ENCODE assay signal across 8 cellular contexts in the genomic region with DNA sequence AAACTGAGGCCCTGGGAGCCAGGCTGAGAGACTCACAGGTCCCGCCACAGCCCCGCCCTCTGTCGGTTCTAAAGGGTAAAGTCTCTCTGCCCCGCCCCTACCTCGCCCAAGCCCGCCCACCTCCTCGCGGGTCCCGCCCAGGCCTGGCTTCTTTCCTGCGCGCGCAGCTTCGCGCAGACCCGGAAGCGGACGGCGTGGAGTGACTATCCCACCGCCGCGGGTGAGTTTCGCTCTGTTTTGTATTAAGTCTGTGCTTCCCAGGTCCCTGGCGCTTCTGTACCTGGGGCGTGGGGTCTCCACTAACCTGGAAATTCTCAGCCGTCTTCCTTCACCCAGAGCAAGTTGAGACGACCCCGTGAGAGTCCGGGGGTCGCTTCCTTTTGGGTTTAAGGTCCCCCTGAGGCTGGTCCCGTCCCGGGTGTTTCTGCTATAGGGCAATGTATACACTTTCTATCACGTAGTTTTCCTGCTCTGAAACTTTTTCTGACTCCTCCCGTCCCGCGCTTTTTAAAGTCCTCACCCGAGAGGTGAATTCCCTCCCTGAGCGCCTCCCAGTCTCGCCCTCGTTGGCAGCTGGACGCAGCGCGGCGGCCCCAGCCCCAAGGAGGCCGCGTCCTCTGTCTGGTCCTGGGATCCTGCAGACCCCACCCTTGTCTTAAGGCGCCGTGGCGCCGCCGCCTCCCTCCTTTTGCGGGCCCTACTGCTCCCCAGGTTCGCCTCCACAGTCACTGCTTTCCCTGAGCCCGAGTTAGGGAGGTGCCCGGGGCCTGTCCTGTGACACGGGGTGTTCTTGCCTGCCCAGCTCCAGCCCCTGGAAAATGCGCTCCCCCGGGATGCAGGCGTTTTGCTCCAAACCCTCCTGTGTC. TPM values are rescaled to one million over a fixed set of nuclear protein-coding genes. Genes with fewer than 3 reads are reported as not detected.
DNase-seq lines count a peak whose midpoint lies in the region; ATAC-seq, FAIRE-seq and TF ChIP-seq lines count a peak whose summit lies in the region.

A gene (plus strand): TSS at position 176 of the 866 bp plus-strand sequence. CDS start 2,867 bp downstream, outside the sequence.

- no peak for FAIRE-seq in astrocyte (lab: Jason Lieb, UNC)

- TF ChIP-seq POLR2A in GM15510 (IDR thresholded peaks at IDR 0.05; ENCODE audit: borderline replicate concordance, extremely low read depth, insufficient read length), result peak; percentile 85

- WGBS in hepatocyte (ENCODE audit: low lambda C conversion rate, missing lambda C conversion rate), result under 1% methylated on average over 47 of the region's 58 CpGs
- WGBS in aorta, 2 donors, result 0% methylated on average over 57 to 58 of the region's 58 CpGs

- intact Hi-C loops in T-helper 2 cell treated with Interferon-gamma antibody and Interleukin-4, amounts not matched to agents 100 ng/mL and 5 ng/mL, for 36 hours (cut with micrococcal nuclease), result loop anchor here (1.0 to 10.0 kb wide), 5 partner anchors 30 to 292 kb away; a partner anchor contains a TSS
- intact Hi-C loops in aorta (cut with DNase I), result loop anchor here in 1 of 2 donors (2.0 kb wide), 1 partner anchor 62 kb away; a partner anchor contains a TSS

- H3K9me2 ChIP-seq in hepatocyte (replicated peaks; ENCODE audit: insufficient read depth), result no peaks in the 10 kb centered on the region

- peaks cover 12% of the 10 kb centered on the region for H3K36me3 Mint-ChIP-seq in astrocyte (ENCODE audit: low read depth, unreplicated experiment)

- H4K20me1 ChIP-seq in astrocyte (ENCODE audit: insufficient read depth, low read length) (peaks cover 3% of the 10 kb centered on the region), hepatocyte (ENCODE audit: insufficient read depth, poor library complexity, severe bottlenecking) (no peaks in the 10 kb centered on the region)

- H2AFZ ChIP-seq in astrocyte (ENCODE audit: low read depth, low read length), result peak within 1 kb of the TSS; percentile 99
- peak within 1 kb of the TSS; percentile 92 for H2AFZ ChIP-seq in hepatocyte

- no peaks in the 10 kb centered on the region for H3K9me3 ChIP-seq in astrocyte (ENCODE audit: insufficient read depth, low read depth, low read length)
- H3K9me3 ChIP-seq in hepatocyte (ENCODE audit: low read depth), result no peaks in the 10 kb centered on the region
- no peaks in the 10 kb centered on the region for H3K9me3 ChIP-seq in aorta (ENCODE audit: control insufficient read depth, low read length)

- H3K27ac Mint-ChIP-seq in astrocyte (ENCODE audit: unreplicated experiment), result peak within 1 kb of the TSS; percentile 77

- H3K4me2 ChIP-seq in astrocyte (ENCODE audit: low read length) (peak within 1 kb of the TSS; percentile 97), hepatocyte (peak within 1 kb of the TSS; percentile 97)

- peak within 1 kb of the TSS; percentile 98 for H3K4me3 Mint-ChIP-seq in astrocyte (ENCODE audit: unreplicated experiment)

- peak; percentile 73 for ATAC-seq in HG02884 (IDR thresholded peaks at IDR 0.05; ENCODE audit: unreplicated experiment)
- peak; percentile 100 for ATAC-seq in aorta (ENCODE audit: low FRiP score)

- H3K4me1 ChIP-seq in astrocyte (ENCODE audit: insufficient read depth, low read length) (peaks cover 5% of the 10 kb centered on the region), hepatocyte (ENCODE audit: insufficient read depth) (peaks cover 13% of the 10 kb centered on the region), aorta (ENCODE audit: control insufficient read depth in 1 of 2, insufficient read depth in 2 of 2, low read length in 2 of 2) (no peaks in the 10 kb centered on the region)

- H3K27me3 Mint-ChIP-seq in astrocyte (ENCODE audit: low read depth, unreplicated experiment), result no peaks in the 10 kb centered on the region

- H3K9ac ChIP-seq in astrocyte (ENCODE audit: low read length), result peak within 1 kb of the TSS; percentile 86

- H3K4me3 ChIP-seq in astrocyte (ENCODE audit: insufficient read depth, low read depth, low read length) (peak within 1 kb of the TSS; percentile 89), hepatocyte (peak within 1 kb of the TSS; percentile 99), aorta (ENCODE audit: low read length in 2 of 2) (peak within 1 kb of the TSS; percentile 60 to 83)

- no peak for TF ChIP-seq CTCF in astrocyte (IDR thresholded peaks at IDR 0.05; ENCODE audit: insufficient read depth, low read depth, low read length)
- TF ChIP-seq CTCF in hepatocyte (IDR thresholded peaks at IDR 0.05; ENCODE audit: poor library complexity), result peak; percentile 48

- peaks cover 6% of the 10 kb centered on the region for H3K4me1 Mint-ChIP-seq in astrocyte (ENCODE audit: low read depth, unreplicated experiment)

- H3K9me3 Mint-ChIP-seq in astrocyte (ENCODE audit: unreplicated experiment), result peaks cover 7% of the 10 kb centered on the region

- H3K79me2 ChIP-seq in astrocyte (ENCODE audit: insufficient read depth, low read length) (peaks cover 8% of the 10 kb centered on the region), hepatocyte (peaks cover 35% of the 10 kb centered on the region)

- DNase-seq in NCI-H187 (lab: John Stamatoyannopoulos, UW) (peak; percentile 69 to 84), astrocyte (ENCODE audit: low read depth) (peak; percentile 78), hepatocyte (ENCODE audit: low spot score) (peak; percentile 98), renal cortical epithelial cell (ENCODE audit: low read depth) (peak; percentile 62), aorta (peak; percentile 96 to 99)

- H3K27ac ChIP-seq in astrocyte (ENCODE audit: low read depth, low read length), result peak within 1 kb of the TSS; percentile 60
- H3K27ac ChIP-seq in hepatocyte, result peak within 1 kb of the TSS; percentile 96
- H3K27ac ChIP-seq in aorta (ENCODE audit: low read depth in 1 of 2, low read length in 2 of 2), result peak within 1 kb of the TSS; percentile 8 to 81

- H3K36me3 ChIP-seq in astrocyte (ENCODE audit: insufficient read depth, low read length) (peaks cover 1% of the 10 kb centered on the region), hepatocyte (replicated peaks; ENCODE audit: insufficient read depth, low read depth) (no peaks in the 10 kb centered on the region), aorta (ENCODE audit: control insufficient read depth in 1 of 2, insufficient read depth in 2 of 2, low read length in 1 of 2) (peaks cover 1 to 3% of the 10 kb centered on the region in 2 donors)

- H3K27me3 ChIP-seq in astrocyte (ENCODE audit: insufficient read depth, low read length) (no peaks in the 10 kb centered on the region), hepatocyte (no peaks in the 10 kb centered on the region), aorta (ENCODE audit: control insufficient read depth in 1 of 2, insufficient read depth in 2 of 2, low read length in 1 of 2) (no peaks in the 10 kb centered on the region)

RNA-seq across cellular contexts. Expression of the gene that starts here (rescaled TPM):
- 9.3 and 11.1 TPM in 2 replicates for total RNA-seq in T-helper 2 cell treated with Interferon-gamma antibody and Interleukin-4, amounts not matched to agents 100 ng/mL and 5 ng/mL, for 36 hours
- total RNA-seq in astrocyte (7.5 and 8.9 TPM in 2 replicates), hepatocyte (16.4 and 24.5 TPM in 2 replicates), renal cortical epithelial cell (21.7 and 25.1 TPM in 2 replicates), aorta (10 to 100 TPM in 1 of 2 donors, 1 to 10 TPM in 1; 9.4 to 13.5 TPM)
- polyA plus RNA-seq in hepatocyte (9.3 and 12.7 TPM in 2 replicates), aorta (1 to 10 TPM; 2.8 to 3.5 TPM)

Comparison
In these comparisons a context has a peak if more than half of its experiments do, and no peak if none do; other contexts are left out.
1. Peak in every context shown above with its lines: DNase-seq, ATAC-seq, H3K4me3 ChIP-seq and H3K27ac ChIP-seq.
2. H3K27ac ChIP-seq: peak in every context shown above with its lines; median percentile 96 in hepatocyte; 60 in astrocyte; 44 in aorta.